In genomic region chr4:9691221-9692065, GRCh38 we compare ENCODE assay signal across 8 cellular contexts.
DNase-seq lines count a peak whose midpoint lies in the region; ATAC-seq and TF ChIP-seq lines count a peak whose summit lies in the region.

No MANE protein-coding gene starts in this region.

- H3K27me3 Mint-ChIP-seq in T-cell (no peaks in the 10 kb centered on the region), type B pancreatic cell (no peaks in the 10 kb centered on the region)

- H3K27ac ChIP-seq in left ventricle myocardium inferior (replicated peaks): peak overlapping the region; percentile 79

- CTCF ChIA-PET in HEK293T (lab: Yijun Ruan, JAX) (interaction anchor here (1.1 to 1.5 kb wide), 2 partner anchors 13 to 324 kb away, joined by 4 to 11 read pairs; no protein-coding TSS in a partner anchor), T-cell (lab: Charles Lee) (interaction anchor here (0.6 to 1.5 kb wide), 6 partner anchors 12 to 769 kb away, joined by 3 to 12 read pairs (median 5); partner anchors contain the start of gene ZNF518B (in 1 of the 2))

- TF ChIP-seq CTCF in left ventricle myocardium inferior (IDR thresholded peaks at IDR 0.05; ENCODE audit: borderline replicate concordance) (no peak), type B pancreatic cell (conservative IDR thresholded peaks at IDR 0.05) (no peak)

- H3K4me1 Mint-ChIP-seq in T-cell (peaks cover 23 to 26% (median 24%) of the 10 kb centered on the region in 3 donors), type B pancreatic cell (ENCODE audit: unreplicated experiment) (peaks cover 13% of the 10 kb centered on the region)

- no peaks in the 10 kb centered on the region for H3K9me3 ChIP-seq in left ventricle myocardium inferior (replicated peaks)

- intact Hi-C loops in left ventricle myocardium inferior (cut with micrococcal nuclease) (no loop called here), posterior vena cava (cut with DNase I) (loop anchor here in 1 of 2 donors (10.0 kb wide), 1 partner anchor 323 kb away; no protein-coding TSS in a partner anchor)

- H3K4me3 Mint-ChIP-seq in T-cell (peak overlapping the region; percentile 83 to 85 (median 83)), type B pancreatic cell (peak overlapping the region; percentile 88)

- POLR2A ChIA-PET in HEK293T (lab: Yijun Ruan, JAX) (interaction anchor here (1.1 kb wide), 1 partner anchor 162 kb away, joined by 3 read pairs; no protein-coding TSS in a partner anchor), T-cell (lab: Charles Lee) (interaction anchor here (0.6 to 1.3 kb wide), 3 partner anchors 81 to 766 kb away, joined by 3 to 6 read pairs (median 4); partner anchors contain the start of gene ZNF518B (in 1 of the 2))

- peaks cover 6% of the 10 kb centered on the region for H3K4me1 ChIP-seq in left ventricle myocardium inferior

- H3K36me3 Mint-ChIP-seq in T-cell (no peaks in the 10 kb centered on the region), type B pancreatic cell (no peaks in the 10 kb centered on the region)

- peak overlapping the region; percentile 84 to 93 for H3K27ac Mint-ChIP-seq in T-cell
- peak overlapping the region; percentile 77 for H3K27ac Mint-ChIP-seq in type B pancreatic cell

- H3K9me3 Mint-ChIP-seq in T-cell: no peaks in the 10 kb centered on the region
- no peaks in the 10 kb centered on the region for H3K9me3 Mint-ChIP-seq in type B pancreatic cell

- no peaks in the 10 kb centered on the region for H3K36me3 ChIP-seq in left ventricle myocardium inferior

- DNase-seq in G401 (ENCODE audit: low spot score): peak; percentile 96
- peak; percentile 89 for DNase-seq in HEK293T (ENCODE audit: extremely low spot score)
- DNase-seq in MV-4-11 (lab: John Stamatoyannopoulos, UW): peak; percentile 88
- DNase-seq in T-cell: peak; percentile 74 to 92 (median 87)
- peak; percentile 37 to 98 (median 92) for DNase-seq in amygdala (lab: John Stamatoyannopoulos, UW)
- peak; percentile 97 for DNase-seq in left ventricle myocardium inferior
- peak; percentile 99 for DNase-seq in posterior vena cava (ENCODE audit: low spot score)
- DNase-seq in type B pancreatic cell (ENCODE audit: extremely low spot score, unreplicated experiment): peak; percentile 96

- ATAC-seq in T-cell (replicated peaks in 1 of 4): peak; percentile 98 to 99 (median 99)

- H3K4me3 ChIP-seq in left ventricle myocardium inferior: peak overlapping the region; percentile 77

- H3K27me3 ChIP-seq in left ventricle myocardium inferior (ENCODE audit: low read depth): no peaks in the 10 kb centered on the region

- in situ Hi-C loops in G401 (cut with HindIII; ENCODE audit: low sequenced_read_pairs): no loop called here

TF ChIP-seq in HEK293T, 16 proteins besides CTCF, POLR2A, EP300 and RAD21:
- TF ChIP-seq SUZ12 (IDR thresholded peaks at IDR 0.05) (no peak), HDGF (IDR thresholded peaks at IDR 0.05; ENCODE audit: borderline replicate concordance) (no peak)
TF ChIP-seq in HEK293T: peak in this region for 0.

Comparison
In these comparisons a context has a peak if more than half of its experiments do, and no peak if none do; other contexts are left out.
1. Peak in every context shown above with its lines: DNase-seq, ATAC-seq, H3K4me3 ChIP-seq and H3K27ac ChIP-seq.